ENCODE assay signal across 12 cellular contexts in the genomic region with DNA sequence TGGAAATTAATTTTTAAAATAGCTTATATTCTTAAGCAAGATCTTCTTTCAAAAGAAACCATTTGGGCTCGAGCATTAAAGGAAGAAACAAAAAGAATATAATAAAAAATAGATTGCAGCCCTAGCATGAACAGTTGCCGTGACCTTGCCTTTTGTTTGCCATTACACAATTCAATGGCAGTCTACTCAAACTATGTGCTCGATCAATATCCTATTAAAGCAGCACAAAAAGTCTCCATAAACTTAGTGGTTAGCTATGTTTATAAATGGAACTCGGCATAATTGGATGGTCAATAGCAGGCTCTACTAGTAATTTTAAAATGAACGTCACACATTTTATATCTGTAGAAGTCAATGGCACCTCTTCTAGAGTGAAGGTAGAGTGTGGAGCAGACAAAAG.
DNase-seq lines count a peak whose midpoint lies in the region; ATAC-seq and TF ChIP-seq lines count a peak whose summit lies in the region.
"Had no signal": no experiment of that assay in that cellular context is flagged by ENCODE, and none has a peak within 500 bp of the region (broad histone marks: within the 10 kb centered on the region; RNA-seq: fewer than 3 reads in every experiment).

No MANE protein-coding gene starts in this region.

- peak overlapping the region; percentile 86 to 88 for H3K27ac ChIP-seq in ascending aorta
- peak overlapping the region in 5 of 8 donors; percentile 0 to 67 (median 59) for H3K27ac ChIP-seq in spleen

- no peak overlapping the region for H3K27ac Mint-ChIP-seq in HFFc6
- H3K27ac Mint-ChIP-seq: CD4-positive, alpha-beta T cell; T-cell had no signal

- H3K9me3 ChIP-seq in ascending aorta, result no peaks in the 10 kb centered on the region
- no peaks in the 10 kb centered on the region for H3K9me3 ChIP-seq in spleen

- no peaks in the 10 kb centered on the region for H3K36me3 Mint-ChIP-seq in HFFc6 (ENCODE audit: low read depth)
- H3K36me3 Mint-ChIP-seq: T-cell had no signal

- H3K4me3 Mint-ChIP-seq in HFFc6, result peak overlapping the region; percentile 85
- H3K4me3 Mint-ChIP-seq: CD4-positive, alpha-beta T cell; T-cell had no signal

- no peaks in the 10 kb centered on the region for H3K9me3 Mint-ChIP-seq in HFFc6
- H3K9me3 Mint-ChIP-seq: CD4-positive, alpha-beta T cell; T-cell had no signal

- intact Hi-C loops in ascending aorta (cut with DNase I), result loop anchor here (1.0 to 10.0 kb wide), 7 partner anchors 114 to 367 kb away; no protein-coding TSS in a partner anchor
- intact Hi-C loops in spleen (cut with DNase I; ENCODE audit: low total_unique reads), result loop anchor here (10.0 kb wide), 1 partner anchor 294 kb away; no protein-coding TSS in a partner anchor

- ATAC-seq in left lobe of liver (peak; percentile 50), HG02571 (IDR thresholded peaks at IDR 0.05; ENCODE audit: unreplicated experiment) (no peak), GM19455 (IDR thresholded peaks at IDR 0.05; ENCODE audit: unreplicated experiment) (no peak), GM18909 (IDR thresholded peaks at IDR 0.05; ENCODE audit: poor library complexity, unreplicated experiment) (no peak)
- ATAC-seq: T-cell had no signal

- H3K4me1 ChIP-seq in ascending aorta (peaks cover 3 to 45% of the 10 kb centered on the region in 2 donors), spleen (peaks cover 0 to 23% (median 14%) of the 10 kb centered on the region in 6 donors)

- H3K4me3 ChIP-seq in ascending aorta (peak overlapping the region; percentile 25 to 54), spleen (no peak overlapping the region)

- peaks cover 19% of the 10 kb centered on the region for H3K4me1 Mint-ChIP-seq in HFFc6 (ENCODE audit: low read depth)
- H3K4me1 Mint-ChIP-seq: T-cell had no signal

- peaks cover 2% of the 10 kb centered on the region for H3K27me3 Mint-ChIP-seq in HFFc6 (ENCODE audit: insufficient read depth)
- H3K27me3 Mint-ChIP-seq: CD4-positive, alpha-beta T cell; T-cell had no signal

- no peak for DNase-seq in HFFc6
- DNase-seq in ascending aorta (ENCODE audit: low spot score in 2 of 2), result no peak
- DNase-seq in left lobe of liver (ENCODE audit: low spot score), result no peak
- DNase-seq in spleen, result no peak
- no peak for DNase-seq in germinal center (ENCODE audit: low spot score)
- DNase-seq: activated CD4-positive, alpha-beta T cell treated with anti-CD3 and anti-CD28 coated beads, Interleukin-2, amount 50 U/mL, for 1 hour; activated gamma-delta T cell treated with Interleukin-2 at 50 U/mL for 16 hours; CD4-positive, alpha-beta T cell; T-cell had no signal

- 76 to 90% (median 78%) methylated on average over 5 of the region's 5 CpGs for WGBS in spleen, 5 donors

- TF ChIP-seq CTCF in HFFc6 (IDR thresholded peaks at IDR 0.05) (no peak), ascending aorta (IDR thresholded peaks at IDR 0.05) (no peak), spleen (IDR thresholded peaks at IDR 0.05 in 8 of 11, conservative IDR thresholded peaks at IDR 0.05 in 3 of 11) (no peak)

- H3K27me3 ChIP-seq in ascending aorta (no peaks in the 10 kb centered on the region), spleen (replicated peaks in 1 of 7) (no peaks in the 10 kb centered on the region)

- no peak for TF ChIP-seq POLR2A in spleen (IDR thresholded peaks at IDR 0.05)

- no peaks in the 10 kb centered on the region for H3K36me3 ChIP-seq in ascending aorta
- H3K36me3 ChIP-seq in spleen, result no peaks in the 10 kb centered on the region

Comparison
In these comparisons a context has a peak if more than half of its experiments do, and no peak if none do; other contexts are left out.
1. H3K4me3 ChIP-seq: peak in ascending aorta (2 of 2); none in spleen (0 of 8).